ENCODE assay signal across 11 cellular contexts in the genomic region with DNA sequence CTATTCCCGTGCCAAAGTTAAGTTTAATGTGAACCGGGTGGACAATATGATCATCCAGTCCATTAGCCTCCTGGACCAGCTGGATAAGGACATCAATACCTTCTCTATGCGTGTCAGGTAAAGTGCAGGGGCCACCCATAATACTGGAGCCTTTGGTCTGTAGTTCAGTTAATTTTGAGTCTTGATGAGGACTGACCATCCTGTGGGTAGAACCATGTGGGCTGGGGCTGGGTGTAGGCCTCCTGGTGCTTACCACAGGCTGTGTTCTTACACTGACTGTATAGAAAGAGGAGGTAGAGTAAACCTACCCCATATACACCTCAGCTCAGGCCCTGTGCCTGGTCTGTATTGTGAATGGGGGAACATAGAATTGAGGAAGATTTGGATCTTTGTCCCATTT. TPM values are rescaled to one million over a fixed set of nuclear protein-coding genes. Genes with fewer than 3 reads are reported as not detected.
DNase-seq lines count a peak whose midpoint lies in the region; ATAC-seq and TF ChIP-seq lines count a peak whose summit lies in the region.
"Had no signal": no experiment of that assay in that cellular context is flagged by ENCODE, and none has a peak within 500 bp of the region (broad histone marks: within the 10 kb centered on the region; RNA-seq: fewer than 3 reads in every experiment).

No MANE protein-coding gene starts in this region.

- H4K8ac ChIP-seq in mesendoderm (ENCODE audit: low read depth, low read length) = no peak overlapping the region

- TF ChIP-seq EP300 in sigmoid colon (IDR thresholded peaks at IDR 0.05) = no peak

- H2BK120ac ChIP-seq in mesendoderm (ENCODE audit: low read depth, low read length) = no peak overlapping the region

- H3K4me3 Mint-ChIP-seq in CD4-positive, alpha-beta T cell = peak overlapping the region; percentile 95
- peak overlapping the region; percentile 83 for H3K4me3 Mint-ChIP-seq in activated T-helper 2 cell treated with anti-CD3 and anti-CD28 coated beads, Interferon-gamma antibody, Interleukin-2, Interleukin-4, amounts not matched to agents 10 μg/mL and 5 μg/mL and 100 μg/mL, durations not matched to agents 14 hours and 24 hours and 36 hours (ENCODE audit: low read depth)

- no peak overlapping the region for H3K4ac ChIP-seq in mesendoderm (ENCODE audit: low read depth, low read length)

- H3K36me3 Mint-ChIP-seq in CD4-positive, alpha-beta T cell (ENCODE audit: low read depth) = peaks cover 79% of the 10 kb centered on the region
- peaks cover 77% of the 10 kb centered on the region for H3K36me3 Mint-ChIP-seq in activated T-helper 2 cell treated with anti-CD3 and anti-CD28 coated beads, Interferon-gamma antibody, Interleukin-2, Interleukin-4, amounts not matched to agents 10 μg/mL and 5 μg/mL and 100 μg/mL, durations not matched to agents 14 hours and 24 hours and 36 hours (ENCODE audit: low read depth)

- no peaks in the 10 kb centered on the region for H3K27me3 Mint-ChIP-seq in CD4-positive, alpha-beta T cell
- no peaks in the 10 kb centered on the region for H3K27me3 Mint-ChIP-seq in activated T-helper 2 cell treated with anti-CD3 and anti-CD28 coated beads, Interferon-gamma antibody, Interleukin-2, Interleukin-4, amounts not matched to agents 10 μg/mL and 5 μg/mL and 100 μg/mL, durations not matched to agents 14 hours and 24 hours and 36 hours (ENCODE audit: low read depth)

- peak overlapping the region; percentile 82 for H3K27ac Mint-ChIP-seq in CD4-positive, alpha-beta T cell
- peak overlapping the region; percentile 65 for H3K27ac Mint-ChIP-seq in activated T-helper 2 cell treated with anti-CD3 and anti-CD28 coated beads, Interferon-gamma antibody, Interleukin-2, Interleukin-4, amounts not matched to agents 10 μg/mL and 5 μg/mL and 100 μg/mL, durations not matched to agents 14 hours and 24 hours and 36 hours

- H3K9me3 ChIP-seq in CD4-positive, alpha-beta T cell (ENCODE audit: control insufficient read depth, low read length) = no peaks in the 10 kb centered on the region
- H3K9me3 ChIP-seq in sigmoid colon = no peaks in the 10 kb centered on the region
- no peaks in the 10 kb centered on the region for H3K9me3 ChIP-seq in left ventricle myocardium inferior (replicated peaks)

- H2BK15ac ChIP-seq in mesendoderm (replicated peaks; ENCODE audit: low read depth) = no peak overlapping the region

- no peak for DNase-seq in CD4-positive, alpha-beta T cell
- DNase-seq in HL-60 (ENCODE audit: low read depth in 1 of 2, low spot score in 1 of 2) = no peak
- DNase-seq in activated T-helper 2 cell treated with anti-CD3 and anti-CD28 coated beads, Interferon-gamma antibody, Interleukin-2, Interleukin-4, amounts not matched to agents 10 μg/mL and 5 μg/mL and 100 μg/mL, durations not matched to agents 14 hours and 24 hours and 36 hours (ENCODE audit: low spot score) = no peak
- no peak for DNase-seq in mesendoderm
- DNase-seq in sigmoid colon = no peak
- no peak for DNase-seq in left ventricle myocardium inferior
- DNase-seq: NCI-H1048; NK-92 treated with Interleukin-12 subunit alpha and Interleukin-12 subunit beta, amount 100 ng/mL, for 24 hours; substantia nigra had no signal

- H3K27me3 ChIP-seq in CD4-positive, alpha-beta T cell (ENCODE audit: control insufficient read depth, insufficient read depth, low read length) = no peaks in the 10 kb centered on the region
- H3K27me3 ChIP-seq in HL-60 (ENCODE audit: insufficient read depth, poor library complexity, severe bottlenecking) (no peaks in the 10 kb centered on the region), mesendoderm (ENCODE audit: insufficient read depth, low read length, poor library complexity) (no peaks in the 10 kb centered on the region), sigmoid colon (no peaks in the 10 kb centered on the region), left ventricle myocardium inferior (ENCODE audit: low read depth) (no peaks in the 10 kb centered on the region)

- no peak for ATAC-seq in CD4-positive, alpha-beta T cell (ENCODE audit: poor library complexity)
- ATAC-seq in GM18867 (IDR thresholded peaks at IDR 0.05; ENCODE audit: unreplicated experiment) (no peak), HG03280 (IDR thresholded peaks at IDR 0.05; ENCODE audit: unreplicated experiment) (no peak)

- no CpG with 5 or more reads among the region's 3 CpGs for WGBS in mesendoderm (ENCODE audit: extremely low coverage, insufficient coverage, low lambda C conversion rate)
- 75 to 94% methylated on average over 3 of the region's 3 CpGs for WGBS in sigmoid colon, 2 donors

- no peak overlapping the region for H3K23ac ChIP-seq in mesendoderm (ENCODE audit: low read length)

- H3K4me1 Mint-ChIP-seq in CD4-positive, alpha-beta T cell (ENCODE audit: low read depth) = peaks cover 44% of the 10 kb centered on the region
- H3K4me1 Mint-ChIP-seq in activated T-helper 2 cell treated with anti-CD3 and anti-CD28 coated beads, Interferon-gamma antibody, Interleukin-2, Interleukin-4, amounts not matched to agents 10 μg/mL and 5 μg/mL and 100 μg/mL, durations not matched to agents 14 hours and 24 hours and 36 hours (ENCODE audit: low read depth) = peaks cover 27% of the 10 kb centered on the region

- H3K4me3 ChIP-seq in HL-60 (replicated peaks; ENCODE audit: insufficient read depth, low read length) (peak overlapping the region; percentile 83), mesendoderm (ENCODE audit: low read length) (no peak overlapping the region), sigmoid colon (no peak overlapping the region), left ventricle myocardium inferior (no peak overlapping the region)

- no peaks in the 10 kb centered on the region for H3K9me3 Mint-ChIP-seq in CD4-positive, alpha-beta T cell
- no peaks in the 10 kb centered on the region for H3K9me3 Mint-ChIP-seq in activated T-helper 2 cell treated with anti-CD3 and anti-CD28 coated beads, Interferon-gamma antibody, Interleukin-2, Interleukin-4, amounts not matched to agents 10 μg/mL and 5 μg/mL and 100 μg/mL, durations not matched to agents 14 hours and 24 hours and 36 hours

- no peak overlapping the region for H4K5ac ChIP-seq in mesendoderm (ENCODE audit: low read length)

- no peak for TF ChIP-seq CTCF in CD4-positive, alpha-beta T cell (IDR thresholded peaks at IDR 0.05)
- no peak for TF ChIP-seq CTCF in HL-60 (IDR thresholded peaks at IDR 0.05; ENCODE audit: insufficient read depth, low read length)
- TF ChIP-seq CTCF in sigmoid colon (IDR thresholded peaks at IDR 0.05) = no peak
- TF ChIP-seq CTCF in left ventricle myocardium inferior (IDR thresholded peaks at IDR 0.05; ENCODE audit: borderline replicate concordance) = no peak

- peaks cover 23% of the 10 kb centered on the region for H3K79me1 ChIP-seq in mesendoderm (ENCODE audit: low read length)

- intact Hi-C loops in CD4-positive, alpha-beta T cell (cut with DNase I, micrococcal nuclease) = loop anchor here (5.0 kb wide), 4 partner anchors 133 to 752 kb away; a partner anchor contains a TSS
- intact Hi-C loops in activated T-helper 2 cell treated with anti-CD3 and anti-CD28 coated beads, Interferon-gamma antibody, Interleukin-2, Interleukin-4, amounts not matched to agents 10 μg/mL and 5 μg/mL and 100 μg/mL, durations not matched to agents 14 hours and 24 hours and 36 hours (cut with micrococcal nuclease) = loop anchor here (5.0 kb wide), 2 partner anchors 133 to 183 kb away; a partner anchor contains a TSS
- intact Hi-C loops in sigmoid colon (cut with DNase I) = loop anchor here (5.0 kb wide), 4 partner anchors 148 to 553 kb away; a partner anchor contains a TSS
- intact Hi-C loops in left ventricle myocardium inferior (cut with micrococcal nuclease) = no loop called here

- peaks cover 37% of the 10 kb centered on the region for H3K79me2 ChIP-seq in mesendoderm (ENCODE audit: control insufficient read depth, insufficient read depth, low read length)

- H3K9ac ChIP-seq in mesendoderm (ENCODE audit: low read length) = peak overlapping the region; percentile 81

- peak overlapping the region; percentile 81 for H3K56ac ChIP-seq in mesendoderm (ENCODE audit: low read length)

- no peak overlapping the region for H3K18ac ChIP-seq in mesendoderm (ENCODE audit: low read length)

- H2AK5ac ChIP-seq in mesendoderm (ENCODE audit: low read length) = no peak overlapping the region

- POLR2A ChIA-PET in CD4-positive, alpha-beta T cell (lab: Charles Lee) = interaction anchor here (3.7 to 6.2 kb wide), 2 partner anchors 10 to 185 kb away, joined by 45 to 124 read pairs; a partner anchor contains a TSS

- H3K4me1 ChIP-seq in mesendoderm (ENCODE audit: control insufficient read depth, low read depth, low read length) = peaks cover 2% of the 10 kb centered on the region
- peaks cover 0 to 31% (median 21%) of the 10 kb centered on the region in 4 donors for H3K4me1 ChIP-seq in sigmoid colon
- peaks cover 35% of the 10 kb centered on the region for H3K4me1 ChIP-seq in left ventricle myocardium inferior

- H3K4me2 ChIP-seq in mesendoderm (ENCODE audit: low read length) = peak overlapping the region; percentile 40

- peak overlapping the region; percentile 8 for H3K27ac ChIP-seq in CD4-positive, alpha-beta T cell (ENCODE audit: low read depth, low read length)
- H3K27ac ChIP-seq in HL-60 (replicated peaks) (no peak overlapping the region), mesendoderm (ENCODE audit: low read depth, low read length) (no peak overlapping the region), sigmoid colon (no peak overlapping the region), left ventricle myocardium inferior (replicated peaks) (no peak overlapping the region)

- no peak overlapping the region for H2BK5ac ChIP-seq in mesendoderm (ENCODE audit: low read length)

- H3K36me3 ChIP-seq in mesendoderm (ENCODE audit: control insufficient read depth, insufficient read depth, low read length) (peaks cover 41% of the 10 kb centered on the region), sigmoid colon (peaks cover 48 to 61% (median 53%) of the 10 kb centered on the region in 4 donors), left ventricle myocardium inferior (peaks cover 62% of the 10 kb centered on the region)

- CTCF ChIA-PET in CD4-positive, alpha-beta T cell (lab: Charles Lee) = interaction anchor here (0.8 kb wide), 1 partner anchor 9 kb away, joined by 4 read pairs; a partner anchor contains a TSS

- no peak for TF ChIP-seq POLR2A in sigmoid colon (IDR thresholded peaks at IDR 0.05)

RNA-seq across cellular contexts. Expression of a gene that starts 2.4 kb away (rescaled TPM):
- 100 to 1,000 TPM; 261 to 262 TPM for total RNA-seq in CD4-positive, alpha-beta T cell
- 693 and 705 TPM in 2 replicates for total RNA-seq in activated T-helper 2 cell treated with anti-CD3 and anti-CD28 coated beads, Interferon-gamma antibody, Interleukin-2, Interleukin-4, amounts not matched to agents 10 μg/mL and 5 μg/mL and 100 μg/mL, durations not matched to agents 14 hours and 24 hours and 36 hours
- 590 TPM for polyA plus RNA-seq in mesendoderm (2013, experiment 1 of 2)
- 586 TPM for polyA plus RNA-seq in mesendoderm (2013, experiment 2 of 2)
- total RNA-seq in sigmoid colon = 10 to 100 TPM; 53.2 to 69.8 (median 65.2) TPM
- polyA plus RNA-seq in sigmoid colon = 100 to 1,000 TPM in 1 of 3 donors, 10 to 100 TPM in 2; 33.6 to 152 (median 47.6) TPM
- 47.3 TPM for total RNA-seq in left ventricle myocardium inferior

RNA-seq across cellular contexts. Expression of a gene that starts 9.2 kb away (rescaled TPM):
- total RNA-seq in CD4-positive, alpha-beta T cell = 100 to 1,000 TPM; 171 to 181 TPM
- total RNA-seq in activated T-helper 2 cell treated with anti-CD3 and anti-CD28 coated beads, Interferon-gamma antibody, Interleukin-2, Interleukin-4, amounts not matched to agents 10 μg/mL and 5 μg/mL and 100 μg/mL, durations not matched to agents 14 hours and 24 hours and 36 hours = 111 and 112 TPM in 2 replicates
- 56.4 TPM for polyA plus RNA-seq in mesendoderm (2013, experiment 1 of 2)
- polyA plus RNA-seq in mesendoderm (2013, experiment 2 of 2) = 56.0 TPM
- 100 to 1,000 TPM; 105 to 131 (median 122) TPM for total RNA-seq in sigmoid colon
- polyA plus RNA-seq in sigmoid colon = 100 to 1,000 TPM; 103 to 121 (median 112) TPM
- 220 TPM for total RNA-seq in left ventricle myocardium inferior

RNA-seq across cellular contexts. Expression of a gene that starts 37.7 kb away (rescaled TPM):
- total RNA-seq in CD4-positive, alpha-beta T cell = 1 to 10 TPM; 4.2 to 5.1 TPM
- total RNA-seq in activated T-helper 2 cell treated with anti-CD3 and anti-CD28 coated beads, Interferon-gamma antibody, Interleukin-2, Interleukin-4, amounts not matched to agents 10 μg/mL and 5 μg/mL and 100 μg/mL, durations not matched to agents 14 hours and 24 hours and 36 hours = 6.0 and 10.5 TPM in 2 replicates
- 0.31 TPM for polyA plus RNA-seq in mesendoderm (2013, experiment 1 of 2)
- 0.13 TPM for polyA plus RNA-seq in mesendoderm (2013, experiment 2 of 2)
- total RNA-seq in sigmoid colon (10 to 100 TPM; 14.8 to 37.5 (median 30.8) TPM), left ventricle myocardium inferior (4.9 TPM)
- 1 to 10 TPM; 1.2 to 4.6 (median 1.2) TPM for polyA plus RNA-seq in sigmoid colon
